Comparison of ENCODE assay signal across 34 cellular contexts in the genomic region with DNA sequence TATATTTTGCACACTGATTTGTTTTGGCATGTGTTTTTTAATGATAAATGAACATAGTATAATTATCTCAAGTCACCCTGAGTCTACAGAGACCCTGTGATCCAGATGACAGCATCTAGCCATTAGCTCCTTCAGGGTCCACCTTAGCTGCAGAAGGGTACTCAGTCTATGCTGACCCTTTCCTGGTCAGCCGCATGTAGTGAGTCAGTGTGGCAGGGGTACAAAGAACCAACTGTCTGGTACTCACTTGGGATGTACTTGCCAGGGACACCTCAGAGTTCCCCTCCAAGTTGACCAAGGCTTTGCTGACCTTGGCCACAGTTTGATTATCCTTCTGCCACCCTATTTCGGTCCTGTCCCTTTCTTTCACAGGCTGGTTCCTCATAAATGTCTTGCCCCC.
"Had no signal": no experiment of that assay in that cellular context is flagged by ENCODE, and none has a peak within 500 bp of the region (broad histone marks: within the 10 kb centered on the region; RNA-seq: fewer than 3 reads in every experiment).

No MANE protein-coding gene starts in this region.

- H3K4me3 ChIP-seq: MG63 had no signal

- H3K27ac ChIP-seq: KMS-11 had no signal

- H3K36me3 ChIP-seq: MG63 had no signal

- H3K27me3 ChIP-seq: MG63 had no signal

- DNase-seq: Karpas-422, Kasumi-1, KBM-7, KG1, MG63, MM.1S, MV-4-11, NCI-H1048, NCI-H1092, NCI-H1092 treated with DMSO at 0.1 percent for 48 hours, NCI-H1105, NCI-H1105 treated with DMSO at 0.1 percent for 48 hours, NCI-H1417 treated with DMSO at 0.1 percent for 48 hours, NCI-H1436, NCI-H1436 treated with DMSO at 0.1 percent for 48 hours, NCI-H146, NCI-H1694, NCI-H1694 treated with DMSO at 0.1 percent for 48 hours, NCI-H187, NCI-H187 treated with DMSO at 0.1 percent for 48 hours, NCI-H1930, NCI-H2029, NCI-H2029 treated with DMSO at 0.1 percent for 48 hours, NCI-H2081, NCI-H2081 treated with DMSO at 0.1 percent for 48 hours, NCI-H2107, NCI-H2171, NCI-H2171 treated with DMSO at 0.1 percent for 48 hours, NCI-H2227 treated with DMSO at 0.1 percent for 48 hours, NCI-H226, NCI-H345, NCI-H446, NCI-H446 treated with DMSO at 0.1 percent for 48 hours had no signal
